7 cellular contexts compared by ENCODE assay signal in genomic region chr19:45499196-45500180, GRCh38. TPM values are rescaled to one million over a fixed set of nuclear protein-coding genes. Genes with fewer than 3 reads are reported as not detected.
A peak's percentile ranks its signal among the peaks of the same experiment; 100 is the strongest.
DNase-seq lines count a peak whose midpoint lies in the region; ATAC-seq lines count a peak whose summit lies in the region.
"Had no signal": no experiment of that assay in that cellular context is flagged by ENCODE, and none has a peak within 500 bp of the region (broad histone marks: within the 10 kb centered on the region; RNA-seq: fewer than 3 reads in every experiment).

No MANE protein-coding gene starts in this region.

- peaks cover 21% of the 10 kb centered on the region for H3K27me3 Mint-ChIP-seq in activated naive CD4-positive, alpha-beta T cell treated with anti-CD3 and anti-CD28 coated beads for 36 hours (ENCODE audit: low read depth)

- peak overlapping the region in 1 of 2 experiments; percentile 36 for H3K14ac ChIP-seq in mesenchymal stem cell (ENCODE audit: low read length in 2 of 2)

- no peak overlapping the region for H3K9ac ChIP-seq in mesenchymal stem cell (ENCODE audit: low read length)

- CTCF ChIA-PET in activated naive CD4-positive, alpha-beta T cell treated with anti-CD3 and anti-CD28 coated beads for 36 hours (lab: Charles Lee) = interaction anchor here (0.8 to 5.2 kb wide), 4 partner anchors 14 to 59 kb away, joined by 3 to 54 read pairs (median 5); no protein-coding TSS in a partner anchor

- H3K27me3 ChIP-seq in mesenchymal stem cell (ENCODE audit: control insufficient read depth in 1 of 2, insufficient read depth in 1 of 2, low read length in 2 of 2) = peaks cover 31 to 39% of the 10 kb centered on the region in 2 experiments

- DNase-seq in activated gamma-delta T cell treated with Interleukin-2 at 50 U/mL for 16 hours (peak; percentile 46), activated gamma-delta T cell (lab: John Stamatoyannopoulos, UW) (no peak), mesenchymal stem cell (peak; percentile 44), HuH-7 (ENCODE audit: low spot score) (no peak)
- peak; percentile 80 for DNase-seq in activated naive CD4-positive, alpha-beta T cell treated with anti-CD3 and anti-CD28 coated beads for 36 hours

- no peaks in the 10 kb centered on the region for H3K36me3 Mint-ChIP-seq in activated naive CD4-positive, alpha-beta T cell treated with anti-CD3 and anti-CD28 coated beads for 36 hours (ENCODE audit: low read depth)

- H2AFZ ChIP-seq in mesenchymal stem cell (ENCODE audit: low read depth, low read length) = no peak overlapping the region

- no peak overlapping the region for H2BK5ac ChIP-seq in mesenchymal stem cell (ENCODE audit: low read depth, low read length, poor library complexity, severe bottlenecking)

- H3K18ac ChIP-seq in mesenchymal stem cell (ENCODE audit: low read depth in 1 of 2, low read length in 2 of 2) = no peak overlapping the region

- H3K23ac ChIP-seq in mesenchymal stem cell (ENCODE audit: low read length in 2 of 2) = peak overlapping the region in 1 of 2 experiments; percentile 48

- no peak for ATAC-seq in GM18873 (IDR thresholded peaks at IDR 0.05; ENCODE audit: low FRiP score, unreplicated experiment)

- H3K4me1 Mint-ChIP-seq in activated naive CD4-positive, alpha-beta T cell treated with anti-CD3 and anti-CD28 coated beads for 36 hours (ENCODE audit: low read depth) = peaks cover 26% of the 10 kb centered on the region

- H3K9me3 Mint-ChIP-seq in activated naive CD4-positive, alpha-beta T cell treated with anti-CD3 and anti-CD28 coated beads for 36 hours = no peaks in the 10 kb centered on the region

- no peak overlapping the region for H2BK15ac ChIP-seq in mesenchymal stem cell (ENCODE audit: low read depth, poor library complexity, severe bottlenecking)

- H3K79me1 ChIP-seq in mesenchymal stem cell (replicated peaks; ENCODE audit: low read length, poor library complexity, severe bottlenecking) = no peaks in the 10 kb centered on the region

- WGBS in mesenchymal stem cell = 14% methylated on average over 37 of the region's 37 CpGs

- peaks cover 0 to 2% of the 10 kb centered on the region in 2 experiments for H3K36me3 ChIP-seq in mesenchymal stem cell (ENCODE audit: control insufficient read depth in 1 of 2, insufficient read depth in 2 of 2, low read depth in 1 of 2, low read length in 2 of 2)

- H2AK5ac ChIP-seq in mesenchymal stem cell (ENCODE audit: low read length, severe bottlenecking) = no peak overlapping the region

- H3K4me1 ChIP-seq in mesenchymal stem cell (ENCODE audit: control insufficient read depth, insufficient read depth, low read depth, low read length) = peaks cover 22% of the 10 kb centered on the region

- intact Hi-C loops in activated naive CD4-positive, alpha-beta T cell treated with anti-CD3 and anti-CD28 coated beads for 36 hours (cut with micrococcal nuclease) = loop anchor here (10.0 kb wide), 1 partner anchor 295 kb away; the partner anchor contains the start of gene DMWD

- H3K4ac ChIP-seq in mesenchymal stem cell (ENCODE audit: low read depth in 1 of 2, low read length in 2 of 2) = no peak overlapping the region

- H3K4me3 Mint-ChIP-seq in activated naive CD4-positive, alpha-beta T cell treated with anti-CD3 and anti-CD28 coated beads for 36 hours = peak overlapping the region; percentile 53

- H3K4me2 ChIP-seq in mesenchymal stem cell (ENCODE audit: low read length, poor library complexity, severe bottlenecking) = peak overlapping the region; percentile 44

- no peak overlapping the region for H2BK12ac ChIP-seq in mesenchymal stem cell (ENCODE audit: low read length in 2 of 2)

- H4K91ac ChIP-seq in mesenchymal stem cell (ENCODE audit: low read length) = no peak overlapping the region

- H3K4me3 ChIP-seq in mesenchymal stem cell (ENCODE audit: insufficient read depth in 1 of 2, low read depth in 1 of 2, low read length in 2 of 2) = no peak overlapping the region

- no peak overlapping the region for H3K27ac Mint-ChIP-seq in activated naive CD4-positive, alpha-beta T cell treated with anti-CD3 and anti-CD28 coated beads for 36 hours

- H3K9me3 ChIP-seq in mesenchymal stem cell (ENCODE audit: control insufficient read depth, low read length) = no peaks in the 10 kb centered on the region

- H4K8ac ChIP-seq in mesenchymal stem cell (ENCODE audit: low read length) = no peak overlapping the region

- H3K27ac ChIP-seq in mesenchymal stem cell (ENCODE audit: low read length, poor library complexity, severe bottlenecking) = no peak overlapping the region
- H3K27ac ChIP-seq: epithelial cell of prostate had no signal

- no peak overlapping the region for H2BK120ac ChIP-seq in mesenchymal stem cell (ENCODE audit: low read depth, low read length)

RNA-seq across cellular contexts. Expression of gene PPM1N, which starts 1.2 kb away (rescaled TPM):
- total RNA-seq in activated naive CD4-positive, alpha-beta T cell treated with anti-CD3 and anti-CD28 coated beads for 36 hours = 1 to 10 TPM; 2.3 to 2.5 TPM
- 2.3 TPM for polyA plus RNA-seq in mesenchymal stem cell (2013, experiment 1 of 2)
- 2.1 TPM for polyA plus RNA-seq in mesenchymal stem cell (2013, experiment 2 of 2)

RNA-seq across cellular contexts. Expression of gene RTN2, which starts 2.6 kb away (rescaled TPM):
- under 1 TPM; 0.69 to 0.84 TPM for total RNA-seq in activated naive CD4-positive, alpha-beta T cell treated with anti-CD3 and anti-CD28 coated beads for 36 hours
- polyA plus RNA-seq in mesenchymal stem cell (2013, experiment 1 of 2) = 30.0 TPM
- 31.0 TPM for polyA plus RNA-seq in mesenchymal stem cell (2013, experiment 2 of 2)

RNA-seq across cellular contexts. Expression of gene VASP, which starts 7.8 kb away (rescaled TPM):
- 10 to 100 TPM; 94.5 to 99.6 TPM for total RNA-seq in activated naive CD4-positive, alpha-beta T cell treated with anti-CD3 and anti-CD28 coated beads for 36 hours
- polyA plus RNA-seq in mesenchymal stem cell (2013, experiment 1 of 2) = 106 TPM
- polyA plus RNA-seq in mesenchymal stem cell (2013, experiment 2 of 2) = 104 TPM

RNA-seq across cellular contexts. Expression of gene FOSB, which starts 31.7 kb away (rescaled TPM):
- total RNA-seq in activated naive CD4-positive, alpha-beta T cell treated with anti-CD3 and anti-CD28 coated beads for 36 hours = 1 to 10 TPM; 8.0 to 8.7 TPM
- polyA plus RNA-seq in mesenchymal stem cell (2013, experiment 1 of 2) = 167 TPM
- polyA plus RNA-seq in mesenchymal stem cell (2013, experiment 2 of 2) = 130 TPM

Comparison
In these comparisons a context has a peak if more than half of its experiments do, and no peak if none do; other contexts are left out.
1. DNase-seq: peak in activated gamma-delta T cell treated with Interleukin-2 at 50 U/mL for 16 hours (single experiment), activated naive CD4-positive, alpha-beta T cell treated with anti-CD3 and anti-CD28 coated beads for 36 hours (single experiment) and mesenchymal stem cell (single experiment); none in activated gamma-delta T cell (single experiment) and HuH-7 (single experiment).